ENCODE assay signal across 8 cellular contexts in the genomic region with DNA sequence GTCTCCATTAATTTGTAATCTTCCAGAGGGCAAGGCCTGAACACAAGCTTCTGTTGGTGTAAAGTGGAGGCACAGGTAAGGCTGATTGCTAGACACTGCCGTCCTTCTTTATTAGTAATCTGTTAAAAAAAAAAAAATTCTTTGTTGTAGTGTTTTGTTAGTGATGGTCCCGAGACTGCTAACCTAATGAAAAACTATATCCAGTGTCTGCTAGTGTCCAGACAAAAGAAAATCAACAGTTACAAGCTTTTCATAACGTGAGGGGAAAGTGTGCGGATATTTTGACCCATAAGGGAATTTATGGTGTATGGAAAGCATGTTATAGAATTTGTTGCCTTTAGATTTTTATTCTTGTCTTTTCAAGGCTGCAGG. TPM values are rescaled to one million over a fixed set of nuclear protein-coding genes. Genes with fewer than 3 reads are reported as not detected.
DNase-seq lines count a peak whose midpoint lies in the region; ATAC-seq and TF ChIP-seq lines count a peak whose summit lies in the region.

No MANE protein-coding gene starts in this region.

- H3K27ac ChIP-seq in SK-N-SH (ENCODE audit: low read depth in 2 of 2, low read length in 1 of 2) (peak overlapping the region; percentile 99), iPS-20b (ENCODE audit: low read length) (no peak overlapping the region), stomach (peak overlapping the region; percentile 97 to 100 (median 98))

- H3K36me3 ChIP-seq in SK-N-SH (replicated peaks in 1 of 2; ENCODE audit: control insufficient read depth in 1 of 2, insufficient read depth in 2 of 2, low read length in 1 of 2) (no peaks in the 10 kb centered on the region), iPS-20b (ENCODE audit: insufficient read depth, low read depth, low read length) (no peaks in the 10 kb centered on the region), stomach (no peaks in the 10 kb centered on the region)

- peaks cover 27% of the 10 kb centered on the region for H3K36me3 Mint-ChIP-seq in activated T-helper 17 cell treated with anti-CD3 and anti-CD28 coated beads, Interleukin-2, amount 50 U/mL, for 72 hours (ENCODE audit: low read depth)

- H3K27me3 ChIP-seq in SK-N-SH (ENCODE audit: insufficient read depth) (no peaks in the 10 kb centered on the region), iPS-20b (ENCODE audit: insufficient read depth, low read length) (no peaks in the 10 kb centered on the region; the same call in 1 of the 2 replicates), stomach (no peaks in the 10 kb centered on the region)

- TF ChIP-seq POLR2A in stomach (IDR thresholded peaks at IDR 0.05), result no peak

- CTCF ChIA-PET in SK-N-SH (lab: Yijun Ruan, JAX), result interaction anchor here (0.7 to 0.9 kb wide), 2 partner anchors 36 to 352 kb away, joined by 3 to 4 read pairs; no protein-coding TSS in a partner anchor

- H3K9me3 Mint-ChIP-seq in activated T-helper 17 cell treated with anti-CD3 and anti-CD28 coated beads, Interleukin-2, amount 50 U/mL, for 72 hours, result no peaks in the 10 kb centered on the region

- peak overlapping the region; percentile 100 for H3K27ac Mint-ChIP-seq in activated T-helper 17 cell treated with anti-CD3 and anti-CD28 coated beads, Interleukin-2, amount 50 U/mL, for 72 hours

- H3K79me2 ChIP-seq in SK-N-SH (ENCODE audit: insufficient read depth), result peaks cover 13% of the 10 kb centered on the region

- no peak for TF ChIP-seq EP300 in SK-N-SH (IDR thresholded peaks at IDR 0.05; ENCODE audit: borderline replicate concordance in 1 of 2, low read depth in 1 of 2, low read length in 1 of 2)
- TF ChIP-seq EP300 in stomach (IDR thresholded peaks at IDR 0.05), result no peak

- H3K27me3 Mint-ChIP-seq in activated T-helper 17 cell treated with anti-CD3 and anti-CD28 coated beads, Interleukin-2, amount 50 U/mL, for 72 hours, result no peaks in the 10 kb centered on the region

- peak overlapping the region; percentile 100 for H3K9ac ChIP-seq in SK-N-SH
- H3K9ac ChIP-seq in iPS-20b (ENCODE audit: low read depth, low read length), result peak overlapping the region; percentile 78; the same call in 1 of the 2 replicates

- peak overlapping the region; percentile 92 for H2AFZ ChIP-seq in SK-N-SH (ENCODE audit: low read depth)

- H3K9me2 ChIP-seq in SK-N-SH, result no peaks in the 10 kb centered on the region

- no peaks in the 10 kb centered on the region for H4K20me1 ChIP-seq in SK-N-SH (ENCODE audit: insufficient read depth)

- no peak for TF ChIP-seq RAD21 in SK-N-SH (IDR thresholded peaks at IDR 0.05; ENCODE audit: low read length)

- DNase-seq in SK-N-SH (no peak), stomach (no peak), hepatic stellate cell (ENCODE audit: low spot score) (no peak), NCI-H2196 treated with DMSO at 0.1 percent for 48 hours (lab: John Stamatoyannopoulos, UW; ENCODE audit: unreplicated experiment) (no peak)

- POLR2A ChIA-PET in SK-N-SH (lab: Yijun Ruan, JAX), result interaction anchor here (0.6 kb wide), 1 partner anchor 637 kb away, joined by 3 read pairs; no protein-coding TSS in a partner anchor

- H3K4me1 ChIP-seq in SK-N-SH (ENCODE audit: control insufficient read depth in 1 of 2, insufficient read depth in 2 of 2, low read depth in 1 of 2, low read length in 1 of 2) (peaks cover 0 to 9% of the 10 kb centered on the region in 2 experiments; a peak in 3 of 4 replicates), iPS-20b (ENCODE audit: insufficient read depth, low read length) (peaks cover 17% of the 10 kb centered on the region; the same call in 1 of the 2 replicates), stomach (peaks cover 13 to 24% (median 18%) of the 10 kb centered on the region in 4 donors)

- ATAC-seq in SK-N-SH treated with all-trans-retinoic acid at 6 μM for 48 hours (no peak), GM18511 (IDR thresholded peaks at IDR 0.05; ENCODE audit: unreplicated experiment) (no peak)
- ATAC-seq in activated T-helper 17 cell treated with anti-CD3 and anti-CD28 coated beads, Interleukin-2, amount 50 U/mL, for 72 hours (replicated peaks), result no peak

- H3K4me3 ChIP-seq in SK-N-SH (ENCODE audit: low read depth in 2 of 2, low read length in 1 of 2) (peak overlapping the region; percentile 62 to 95), iPS-20b (ENCODE audit: low read length) (peak overlapping the region; percentile 84), stomach (peak overlapping the region; percentile 45 to 79 (median 70))

- peaks cover 9% of the 10 kb centered on the region for H3K4me1 Mint-ChIP-seq in activated T-helper 17 cell treated with anti-CD3 and anti-CD28 coated beads, Interleukin-2, amount 50 U/mL, for 72 hours

- H3K9me3 ChIP-seq in SK-N-SH (no peaks in the 10 kb centered on the region), iPS-20b (ENCODE audit: insufficient read depth, low read depth, low read length) (no peaks in the 10 kb centered on the region), stomach (no peaks in the 10 kb centered on the region)

- 75% methylated on average over 4 of the region's 4 CpGs for WGBS in SK-N-SH (ENCODE audit: low lambda C conversion rate)
- 25 to 53% (median 34%) methylated on average over 4 of the region's 4 CpGs for WGBS in stomach, 5 donors

- H3K4me3 Mint-ChIP-seq in activated T-helper 17 cell treated with anti-CD3 and anti-CD28 coated beads, Interleukin-2, amount 50 U/mL, for 72 hours, result peak overlapping the region; percentile 99

- no peak for TF ChIP-seq CTCF in SK-N-SH (IDR thresholded peaks at IDR 0.05)
- TF ChIP-seq CTCF in stomach (IDR thresholded peaks at IDR 0.05), result no peak

- peaks cover 22% of the 10 kb centered on the region for H3F3A ChIP-seq in SK-N-SH (replicated peaks; ENCODE audit: insufficient read depth)

- intact Hi-C loops in stomach (cut with DNase I; ENCODE audit: low total_unique reads), result no loop called here

- H3K4me2 ChIP-seq in SK-N-SH, result peak overlapping the region; percentile 89

TF ChIP-seq in SK-N-SH, 30 proteins besides CTCF, POLR2A, EP300 and RAD21 (continues in another document):
- TF ChIP-seq NFIC (IDR thresholded peaks at IDR 0.05; ENCODE audit: borderline replicate concordance), result no peak
- TF ChIP-seq ELF1 (IDR thresholded peaks at IDR 0.05), result no peak
- no peak for TF ChIP-seq USF2 (IDR thresholded peaks at IDR 0.05; ENCODE audit: borderline replicate concordance, low read depth, low read length)
- no peak for TF ChIP-seq SMC3 (IDR thresholded peaks at IDR 0.05; ENCODE audit: low read depth, low read length)
- TF ChIP-seq TEAD4 (IDR thresholded peaks at IDR 0.05; ENCODE audit: borderline replicate concordance, insufficient read depth), result no peak
- TF ChIP-seq FOSL2 (IDR thresholded peaks at IDR 0.05; ENCODE audit: borderline replicate concordance, low read depth), result no peak
- TF ChIP-seq TCF12 (IDR thresholded peaks at IDR 0.05), result no peak

TF ChIP-seq in SK-N-SH treated with all-trans-retinoic acid at 6 μM for 48 hours, 23 proteins besides CTCF, POLR2A, EP300 and RAD21 (continues in another document):
- TF ChIP-seq ZNF8 (CRISPR knock-in tag; IDR thresholded peaks at IDR 0.05), result no peak
- no peak for TF ChIP-seq ZFP3 (CRISPR knock-in tag; IDR thresholded peaks at IDR 0.05)
- TF ChIP-seq TOX (CRISPR knock-in tag; IDR thresholded peaks at IDR 0.05; ENCODE audit: borderline replicate concordance), result no peak
- no peak for TF ChIP-seq POU6F1 (CRISPR knock-in tag; IDR thresholded peaks at IDR 0.05; ENCODE audit: borderline replicate concordance, low read depth)
- no peak for TF ChIP-seq SNAI2 (CRISPR knock-in tag; IDR thresholded peaks at IDR 0.05)
- no peak for TF ChIP-seq BACH2 (CRISPR knock-in tag; IDR thresholded peaks at IDR 0.05; ENCODE audit: borderline replicate concordance)
- no peak for TF ChIP-seq OSR1 (CRISPR knock-in tag; IDR thresholded peaks at IDR 0.05)
- no peak for TF ChIP-seq ZC3H10 (CRISPR knock-in tag; IDR thresholded peaks at IDR 0.05)
- TF ChIP-seq, protein P1, sequence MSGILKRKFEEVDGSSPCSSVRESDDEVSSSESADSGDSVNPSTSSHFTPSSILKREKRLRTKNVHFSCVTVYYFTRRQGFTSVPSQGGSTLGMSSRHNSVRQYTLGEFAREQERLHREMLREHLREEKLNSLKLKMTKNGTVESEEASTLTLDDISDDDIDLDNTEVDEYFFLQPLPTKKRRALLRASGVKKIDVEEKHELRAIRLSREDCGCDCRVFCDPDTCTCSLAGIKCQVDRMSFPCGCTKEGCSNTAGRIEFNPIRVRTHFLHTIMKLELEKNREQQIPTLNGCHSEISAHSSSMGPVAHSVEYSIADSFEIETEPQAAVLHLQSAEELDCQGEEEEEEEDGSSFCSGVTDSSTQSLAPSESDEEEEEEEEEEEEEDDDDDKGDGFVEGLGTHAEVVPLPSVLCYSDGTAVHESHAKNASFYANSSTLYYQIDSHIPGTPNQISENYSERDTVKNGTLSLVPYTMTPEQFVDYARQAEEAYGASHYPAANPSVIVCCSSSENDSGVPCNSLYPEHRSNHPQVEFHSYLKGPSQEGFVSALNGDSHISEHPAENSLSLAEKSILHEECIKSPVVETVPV (CRISPR knock-in tag; IDR thresholded peaks at IDR 0.05), result no peak
- TF ChIP-seq ZFP30 (CRISPR knock-in tag; IDR thresholded peaks at IDR 0.05), result no peak

RNA-seq across cellular contexts. Expression of gene HIVEP1, which starts 4.2 kb away (rescaled TPM):
- polyA plus RNA-seq in SK-N-SH (2012; rRNA removed) (7.7 and 10.4 TPM in 2 replicates), stomach (1 to 10 TPM; 2.0 to 3.7 (median 3.5) TPM)
- 5.5 and 6.4 TPM in 2 replicates for polyA plus RNA-seq in SK-N-SH (2012; cell fraction: cytosol; rRNA removed)
- 19.3 and 21.1 TPM in 2 replicates for polyA plus RNA-seq in SK-N-SH (2012; cell fraction: nucleus; rRNA removed)
- total RNA-seq in activated T-helper 17 cell treated with anti-CD3 and anti-CD28 coated beads, Interleukin-2, amount 50 U/mL, for 72 hours, result 10 to 100 TPM; 29.4 to 75.5 TPM
- 10 to 100 TPM; 12.9 to 19.6 (median 16.5) TPM for total RNA-seq in stomach
